ENCODE assay signal across 9 cellular contexts in genomic region chr12:56154246-56154771, GRCh38. TPM values are rescaled to one million over a fixed set of nuclear protein-coding genes. Genes with fewer than 3 reads are reported as not detected.
DNase-seq lines count a peak whose midpoint lies in the region; ATAC-seq and TF ChIP-seq lines count a peak whose summit lies in the region.
"Had no signal": no experiment of that assay in that cellular context is flagged by ENCODE, and none has a peak within 500 bp of the region (broad histone marks: within the 10 kb centered on the region; RNA-seq: fewer than 3 reads in every experiment).

No MANE protein-coding gene starts in this region.

- H3K9me3 Mint-ChIP-seq in activated CD8-positive, alpha-beta memory T cell treated with anti-CD3 and anti-CD28 coated beads, Interleukin-2, amount 10 ng/mL, durations not matched to agents 7 days and 5 days (ENCODE audit: low read depth): no peaks in the 10 kb centered on the region
- H3K9me3 Mint-ChIP-seq in dendritic cell treated with granulocyte-macrophage colony-stimulating factor and Interleukin-4, amounts not matched to agents 40 ng/mL and 50 ng/mL, for 4 days: no peaks in the 10 kb centered on the region
- H3K9me3 Mint-ChIP-seq in type B pancreatic cell: no peaks in the 10 kb centered on the region
- no peaks in the 10 kb centered on the region for H3K9me3 Mint-ChIP-seq in Calu3 (ENCODE audit: low read depth, unreplicated experiment)

- no peaks in the 10 kb centered on the region for H3K27me3 Mint-ChIP-seq in activated CD8-positive, alpha-beta memory T cell treated with anti-CD3 and anti-CD28 coated beads, Interleukin-2, amount 10 ng/mL, durations not matched to agents 7 days and 5 days
- no peaks in the 10 kb centered on the region for H3K27me3 Mint-ChIP-seq in dendritic cell treated with granulocyte-macrophage colony-stimulating factor and Interleukin-4, amounts not matched to agents 40 ng/mL and 50 ng/mL, for 4 days
- H3K27me3 Mint-ChIP-seq in type B pancreatic cell (peaks cover 3% of the 10 kb centered on the region), Calu3 (ENCODE audit: unreplicated experiment) (no peaks in the 10 kb centered on the region)

- peaks cover 47% of the 10 kb centered on the region for H3K4me1 Mint-ChIP-seq in activated CD8-positive, alpha-beta memory T cell treated with anti-CD3 and anti-CD28 coated beads, Interleukin-2, amount 10 ng/mL, durations not matched to agents 7 days and 5 days
- H3K4me1 Mint-ChIP-seq in dendritic cell treated with granulocyte-macrophage colony-stimulating factor and Interleukin-4, amounts not matched to agents 40 ng/mL and 50 ng/mL, for 4 days (ENCODE audit: low read depth): peaks cover 64% of the 10 kb centered on the region
- H3K4me1 Mint-ChIP-seq in type B pancreatic cell (ENCODE audit: unreplicated experiment): peaks cover 39% of the 10 kb centered on the region
- peaks cover 23% of the 10 kb centered on the region for H3K4me1 Mint-ChIP-seq in Calu3 (ENCODE audit: low read depth, unreplicated experiment)

- H3K27ac Mint-ChIP-seq in activated CD8-positive, alpha-beta memory T cell treated with anti-CD3 and anti-CD28 coated beads, Interleukin-2, amount 10 ng/mL, durations not matched to agents 7 days and 5 days: peak overlapping the region; percentile 45
- H3K27ac Mint-ChIP-seq in dendritic cell treated with granulocyte-macrophage colony-stimulating factor and Interleukin-4, amounts not matched to agents 40 ng/mL and 50 ng/mL, for 4 days: peak overlapping the region; percentile 94
- H3K27ac Mint-ChIP-seq in type B pancreatic cell: peak overlapping the region; percentile 41
- no peak overlapping the region for H3K27ac Mint-ChIP-seq in Calu3 (ENCODE audit: unreplicated experiment)

- BruUV-seq in Calu3 (replicated peaks; lab: Mats Ljungman, UMichigan): no TSS peak

- TF ChIP-seq CTCF in type B pancreatic cell (conservative IDR thresholded peaks at IDR 0.05) (no peak), Calu3 (IDR thresholded peaks at IDR 0.05; ENCODE audit: unreplicated experiment) (no peak)

- no peak overlapping the region for H3K4me3 Mint-ChIP-seq in activated CD8-positive, alpha-beta memory T cell treated with anti-CD3 and anti-CD28 coated beads, Interleukin-2, amount 10 ng/mL, durations not matched to agents 7 days and 5 days
- no peak overlapping the region for H3K4me3 Mint-ChIP-seq in dendritic cell treated with granulocyte-macrophage colony-stimulating factor and Interleukin-4, amounts not matched to agents 40 ng/mL and 50 ng/mL, for 4 days
- peak overlapping the region; percentile 64 for H3K4me3 Mint-ChIP-seq in type B pancreatic cell
- H3K4me3 Mint-ChIP-seq in Calu3 (ENCODE audit: low read depth, unreplicated experiment): no peak overlapping the region

- DNase-seq in activated CD8-positive, alpha-beta memory T cell treated with anti-CD3 and anti-CD28 coated beads, Interleukin-2, amount 10 ng/mL, durations not matched to agents 7 days and 5 days: no peak
- no peak for DNase-seq in activated CD8-positive, alpha-beta memory T cell treated with anti-CD3 and anti-CD28 coated beads, Interleukin-2, amount 50 U/mL, for 48 hours
- DNase-seq in NCI-H82 treated with DMSO at 0.1 percent for 48 hours (lab: John Stamatoyannopoulos, UW; ENCODE audit: unreplicated experiment): peak; percentile 74
- DNase-seq in type B pancreatic cell (ENCODE audit: extremely low spot score, unreplicated experiment): no peak
- no peak for DNase-seq in iPS-NIHi11 (ENCODE audit: low spot score)
- no peak for DNase-seq in H4 (ENCODE audit: low spot score)
- no peak for DNase-seq in Calu3
- DNase-seq: Kasumi-1 had no signal

- H3K36me3 Mint-ChIP-seq in activated CD8-positive, alpha-beta memory T cell treated with anti-CD3 and anti-CD28 coated beads, Interleukin-2, amount 10 ng/mL, durations not matched to agents 7 days and 5 days: peaks cover 20% of the 10 kb centered on the region
- peaks cover 49% of the 10 kb centered on the region for H3K36me3 Mint-ChIP-seq in dendritic cell treated with granulocyte-macrophage colony-stimulating factor and Interleukin-4, amounts not matched to agents 40 ng/mL and 50 ng/mL, for 4 days (ENCODE audit: low read depth)
- H3K36me3 Mint-ChIP-seq in type B pancreatic cell (peaks cover 14% of the 10 kb centered on the region), Calu3 (ENCODE audit: insufficient read depth, unreplicated experiment) (peaks cover 65% of the 10 kb centered on the region)

- ATAC-seq in activated CD8-positive, alpha-beta memory T cell treated with anti-CD3 and anti-CD28 coated beads, Interleukin-2, amount 10 ng/mL, durations not matched to agents 7 days and 5 days: no peak

- intact Hi-C loops in dendritic cell treated with granulocyte-macrophage colony-stimulating factor and Interleukin-4, amounts not matched to agents 40 ng/mL and 50 ng/mL, for 4 days (cut with micrococcal nuclease): no loop called here
- intact Hi-C loops in Calu3 (cut with micrococcal nuclease; ENCODE audit: unreplicated experiment): no loop called here

- CTCF ChIA-PET in activated CD8-positive, alpha-beta memory T cell treated with anti-CD3 and anti-CD28 coated beads, Interleukin-2, amount 10 ng/mL, durations not matched to agents 7 days and 5 days (lab: Charles Lee): interaction anchor here (0.8 to 3.3 kb wide), 6 partner anchors 9 to 35 kb away, joined by 3 to 19 read pairs (median 4); partner anchors contain the start of genes ESYT1 and SMARCC2
- CTCF ChIA-PET in Calu3 (lab: Charles Lee): no interaction called here

RNA-seq across cellular contexts. Expression of gene MYL6B, which starts 1.9 kb away (rescaled TPM):
- total RNA-seq in activated CD8-positive, alpha-beta memory T cell treated with anti-CD3 and anti-CD28 coated beads, Interleukin-2, amount 10 ng/mL, durations not matched to agents 7 days and 5 days: 10 to 100 TPM; 67.6 to 85.2 TPM
- total RNA-seq in type B pancreatic cell (ENCODE audit: low replicate concordance) (66.2 and 161 TPM in 2 replicates), Calu3 (2022) (52.4 and 53.7 TPM in 2 replicates)
- total RNA-seq in H4 (2014; rRNA removed; shearing (Covaris generic)): 88.0 and 129 TPM in 2 replicates

RNA-seq across cellular contexts. Expression of gene MYL6, which starts 3.9 kb away (rescaled TPM):
- total RNA-seq in activated CD8-positive, alpha-beta memory T cell treated with anti-CD3 and anti-CD28 coated beads, Interleukin-2, amount 10 ng/mL, durations not matched to agents 7 days and 5 days: 1,000 to 10,000 TPM; 1,307 to 1,412 TPM
- total RNA-seq in type B pancreatic cell (ENCODE audit: low replicate concordance) (1,223 and 1,943 TPM in 2 replicates), Calu3 (2022) (1,037 and 1,130 TPM in 2 replicates)
- total RNA-seq in H4 (2014; rRNA removed; shearing (Covaris generic)): 2,426 and 2,616 TPM in 2 replicates

RNA-seq across cellular contexts. Expression of gene ESYT1, which starts 26.2 kb away (rescaled TPM):
- 100 to 1,000 TPM; 225 to 241 TPM for total RNA-seq in activated CD8-positive, alpha-beta memory T cell treated with anti-CD3 and anti-CD28 coated beads, Interleukin-2, amount 10 ng/mL, durations not matched to agents 7 days and 5 days
- total RNA-seq in type B pancreatic cell (ENCODE audit: low replicate concordance) (81.4 and 96.3 TPM in 2 replicates), Calu3 (2022) (72.7 and 91.1 TPM in 2 replicates)
- total RNA-seq in H4 (2014; rRNA removed; shearing (Covaris generic)): 62.9 and 80.8 TPM in 2 replicates

RNA-seq across cellular contexts. Expression of gene SMARCC2, which starts 35.0 kb away (rescaled TPM):
- 100 to 1,000 TPM; 147 to 150 TPM for total RNA-seq in activated CD8-positive, alpha-beta memory T cell treated with anti-CD3 and anti-CD28 coated beads, Interleukin-2, amount 10 ng/mL, durations not matched to agents 7 days and 5 days
- 92.8 and 147 TPM in 2 replicates for total RNA-seq in type B pancreatic cell (ENCODE audit: low replicate concordance)
- total RNA-seq in H4 (2014; rRNA removed; shearing (Covaris generic)): 19.6 and 22.9 TPM in 2 replicates
- total RNA-seq in Calu3 (2022): 143 and 150 TPM in 2 replicates

RNA-seq across cellular contexts. Expression of gene ZC3H10, which starts 36.2 kb away (rescaled TPM):
- total RNA-seq in activated CD8-positive, alpha-beta memory T cell treated with anti-CD3 and anti-CD28 coated beads, Interleukin-2, amount 10 ng/mL, durations not matched to agents 7 days and 5 days: 10 to 100 TPM; 10.3 to 11.7 TPM
- total RNA-seq in type B pancreatic cell (ENCODE audit: low replicate concordance) (11.6 and 12.1 TPM in 2 replicates), Calu3 (2022) (6.6 and 8.2 TPM in 2 replicates)
- total RNA-seq in H4 (2014; rRNA removed; shearing (Covaris generic)): 1.9 and 2.4 TPM in 2 replicates
